In genomic region chr16:27204232-27204915, GRCh38 we compare ENCODE assay signal across 8 cellular contexts. TPM values are rescaled to one million over a fixed set of nuclear protein-coding genes. Genes with fewer than 3 reads are reported as not detected.
DNase-seq lines count a peak whose midpoint lies in the region; ATAC-seq, FAIRE-seq and TF ChIP-seq lines count a peak whose summit lies in the region.

No MANE protein-coding gene starts in this region.

- H4K8ac ChIP-seq in H1 (ENCODE audit: extremely low read depth, insufficient read depth, low read length), result no peak overlapping the region

- no peak overlapping the region for H3K14ac ChIP-seq in H1 (ENCODE audit: insufficient read length)

- peaks cover 3% of the 10 kb centered on the region for H3K9me3 Mint-ChIP-seq in natural killer cell treated with Interleukin-12 subunit alpha and Interleukin-12 subunit beta and Interleukin-15 and Interleukin-18, amount 100 ng/mL, for 72 hours

- TSS peak; percentile 81 for BruUV-seq in PC-3 (replicated peaks; lab: Mats Ljungman, UMichigan)

- TF ChIP-seq EP300 in H1 (IDR thresholded peaks at IDR 0.05; ENCODE audit: borderline replicate concordance in 1 of 2, low read depth in 2 of 2, low read length in 2 of 2), result no peak

- H3K27me3 Mint-ChIP-seq in natural killer cell treated with Interleukin-12 subunit alpha and Interleukin-12 subunit beta and Interleukin-15 and Interleukin-18, amount 100 ng/mL, for 72 hours, result no peaks in the 10 kb centered on the region

- H2BK20ac ChIP-seq in H1 (ENCODE audit: low read length), result no peak overlapping the region

- H3K79me2 ChIP-seq in PC-3 (ENCODE audit: low read length) (peaks cover 8% of the 10 kb centered on the region; the same call in 1 of the 2 replicates), H1 (ENCODE audit: control insufficient read depth in 1 of 2, insufficient read depth in 2 of 2, low read length in 2 of 2) (peaks cover 0 to 7% of the 10 kb centered on the region in 2 experiments; a peak in 1 of 4 replicates)

- no peak for FAIRE-seq in H1 (lab: Jason Lieb, UNC)

- H3K4me3 Mint-ChIP-seq in natural killer cell treated with Interleukin-12 subunit alpha and Interleukin-12 subunit beta and Interleukin-15 and Interleukin-18, amount 100 ng/mL, for 72 hours, result peak overlapping the region; percentile 90

- no peak overlapping the region for H3K23ac ChIP-seq in H1 (ENCODE audit: insufficient read length)

- peak overlapping the region; percentile 15 for H4K91ac ChIP-seq in H1 (replicated peaks; ENCODE audit: insufficient read length, low read length)

- no peak overlapping the region for H2BK12ac ChIP-seq in H1 (ENCODE audit: low read depth, low read length)

- H3K4me1 Mint-ChIP-seq in natural killer cell treated with Interleukin-12 subunit alpha and Interleukin-12 subunit beta and Interleukin-15 and Interleukin-18, amount 100 ng/mL, for 72 hours (ENCODE audit: low read depth in 2 of 2), result peaks cover 35 to 44% of the 10 kb centered on the region in 2 donors

- H3K27ac ChIP-seq in PC-3 (ENCODE audit: low read length) (peak overlapping the region; percentile 8; the same call in 1 of the 2 replicates), H1 (ENCODE audit: low read depth, low read length) (peak overlapping the region; percentile 46)

- no peak; the same call in 1 of the 2 replicates for ATAC-seq in PC-3
- ATAC-seq in natural killer cell treated with Interleukin-12 subunit alpha and Interleukin-12 subunit beta and Interleukin-15 and Interleukin-18, amount 100 ng/mL, for 72 hours, result no peak
- no peak for ATAC-seq in HG03354 (IDR thresholded peaks at IDR 0.05; ENCODE audit: poor library complexity, severe bottlenecking, unreplicated experiment)

- H3K79me1 ChIP-seq in H1 (ENCODE audit: low read depth, low read length), result no peaks in the 10 kb centered on the region

- peak overlapping the region; percentile 91 for H2BK5ac ChIP-seq in H1 (ENCODE audit: low read depth, low read length)

- TF ChIP-seq CTCF in PC-3 (conservative IDR thresholded peaks at IDR 0.05; ENCODE audit: low read depth, low read length) (no peak), H1 (IDR thresholded peaks at IDR 0.05; ENCODE audit: control extremely low read depth in 1 of 3, insufficient read depth in 1 of 3, low read depth in 1 of 3, low read length in 3 of 3) (no peak)

- H3K56ac ChIP-seq in H1 (replicated peaks; ENCODE audit: insufficient read length, low read depth, low read length), result peak overlapping the region; percentile 5

- no peak overlapping the region for H2AK5ac ChIP-seq in H1 (ENCODE audit: low read depth, low read length)

- H3K36me3 ChIP-seq in PC-3 (ENCODE audit: low read depth, low read length), result no peaks in the 10 kb centered on the region
- H3K36me3 ChIP-seq in H1 (ENCODE audit: control insufficient read depth in 2 of 4, insufficient read depth in 4 of 4, low read length in 3 of 4), result no peaks in the 10 kb centered on the region

- POLR2A ChIA-PET in PC-3 (lab: Charles Lee; ENCODE audit: unreplicated experiment), result interaction anchor here (0.5 to 1.0 kb wide), 6 partner anchors 64 to 1905 kb away, joined by 3 to 8 read pairs (median 4); partner anchors contain the start of genes GTF3C1, KATNIP and NSMCE1
- POLR2A ChIA-PET in H1 (lab: Charles Lee; ENCODE audit: partially characterized antibody), result interaction anchor here (0.8 to 2.3 kb wide), 14 partner anchors 11 to 170 kb away, joined by 3 to 13 read pairs (median 4); no protein-coding TSS in a partner anchor

- peak; percentile 37 for DNase-seq in NCI-H2196 treated with DMSO at 0.1 percent for 48 hours (lab: John Stamatoyannopoulos, UW; ENCODE audit: unreplicated experiment)
- no peak for DNase-seq in NCI-H2196 (lab: John Stamatoyannopoulos, UW; ENCODE audit: unreplicated experiment)
- DNase-seq in PC-3, result no peak
- DNase-seq in H1 (ENCODE audit: low read depth in 1 of 2, low spot score in 2 of 2), result no peak
- no peak for DNase-seq in natural killer cell treated with Interleukin-12 subunit alpha and Interleukin-12 subunit beta and Interleukin-15 and Interleukin-18, amount 100 ng/mL, for 72 hours (ENCODE audit: low spot score)
- no peak for DNase-seq in HuH-7.5 (ENCODE audit: low spot score)
- no peak for DNase-seq in activated CD8-positive, alpha-beta memory T cell treated with anti-CD3 and anti-CD28 coated beads, Interleukin-2, amount 50 U/mL, for 4 hours

- peak overlapping the region; percentile 81 for H4K5ac ChIP-seq in H1 (ENCODE audit: insufficient read length, low read depth, low read length)

- no peak for TF ChIP-seq POLR2A in H1 (IDR thresholded peaks at IDR 0.05; ENCODE audit: control extremely low read depth in 1 of 2, low read depth in 2 of 2, low read length in 2 of 2)

- no peaks in the 10 kb centered on the region for H3K36me3 Mint-ChIP-seq in natural killer cell treated with Interleukin-12 subunit alpha and Interleukin-12 subunit beta and Interleukin-15 and Interleukin-18, amount 100 ng/mL, for 72 hours

- peaks cover 2% of the 10 kb centered on the region; the same call in 1 of the 2 replicates for H3K23me2 ChIP-seq in H1 (ENCODE audit: low read depth, low read length)

- peak overlapping the region; percentile 83 for H3K4me2 ChIP-seq in PC-3 (ENCODE audit: low read length)
- peak overlapping the region; percentile 62 to 87 for H3K4me2 ChIP-seq in H1 (ENCODE audit: insufficient read depth in 1 of 2, low read depth in 2 of 2, low read length in 2 of 2)

- H3K9me2 ChIP-seq in PC-3 (replicated peaks; ENCODE audit: low read length), result no peaks in the 10 kb centered on the region

- intact Hi-C loops in PC-3 (cut with micrococcal nuclease), result loop anchor here (5.0 kb wide), 1 partner anchor 47 kb away; no protein-coding TSS in a partner anchor

- no peaks in the 10 kb centered on the region for H3F3A ChIP-seq in PC-3 (ENCODE audit: low read length, unreplicated experiment)

- peak overlapping the region; percentile 95 to 96 for H3K27ac Mint-ChIP-seq in natural killer cell treated with Interleukin-12 subunit alpha and Interleukin-12 subunit beta and Interleukin-15 and Interleukin-18, amount 100 ng/mL, for 72 hours

- no peak overlapping the region for H2BK15ac ChIP-seq in H1 (ENCODE audit: low read length)

- H4K20me1 ChIP-seq in PC-3 (ENCODE audit: low read length), result no peaks in the 10 kb centered on the region
- H4K20me1 ChIP-seq in H1 (replicated peaks in 1 of 2; ENCODE audit: control insufficient read depth in 1 of 2, insufficient read depth in 2 of 2, low read length in 2 of 2), result no peaks in the 10 kb centered on the region

- no peak overlapping the region for H2BK120ac ChIP-seq in H1 (replicated peaks; ENCODE audit: low read depth, low read length)

- H3K27me3 ChIP-seq in PC-3 (ENCODE audit: low read length) (no peaks in the 10 kb centered on the region), H1 (replicated peaks in 1 of 4; ENCODE audit: control insufficient read depth in 3 of 4, extremely low read depth in 1 of 4, insufficient read depth in 3 of 4, low read length in 3 of 4) (no peaks in the 10 kb centered on the region)

- WGBS in H1 (ENCODE audit: extremely low coverage in 1 of 2, insufficient coverage in 1 of 2, insufficient read length in 1 of 2, insufficient replicate concordance in 2 of 2, low coverage in 1 of 2, low lambda C conversion rate in 2 of 2, missing lambda C conversion rate in 1 of 2), 2 experiments, result 37% methylated on average over 23 of the region's 23 CpGs; no CpG with 5 or more reads in 1 of the 2 experiments

- peak overlapping the region; percentile 55 for H3K4ac ChIP-seq in H1 (replicated peaks; ENCODE audit: insufficient read length, low read depth, low read length)

- H3K4me1 ChIP-seq in PC-3 (ENCODE audit: insufficient read depth, low read length) (peaks cover 5% of the 10 kb centered on the region; the same call in 1 of the 2 replicates), H1 (replicated peaks in 1 of 4; ENCODE audit: control insufficient read depth in 3 of 4, insufficient read depth in 4 of 4, low read length in 3 of 4) (peaks cover 0 to 4% (median 3%) of the 10 kb centered on the region in 4 experiments; a peak in 3 of 7 replicates)

- H3K4me3 ChIP-seq in PC-3 (ENCODE audit: low read length) (peak overlapping the region; percentile 77), H1 (ENCODE audit: extremely low read depth in 1 of 4, insufficient read depth in 2 of 4, low read depth in 3 of 4, low read length in 4 of 4) (peak overlapping the region; percentile 68 to 92 (median 82))

- peak overlapping the region; percentile 94 for H3K9ac ChIP-seq in PC-3 (ENCODE audit: low read length)
- peak overlapping the region; percentile 32 to 95 (median 67) for H3K9ac ChIP-seq in H1 (replicated peaks in 1 of 4; ENCODE audit: extremely low read depth in 1 of 4, low read depth in 3 of 4, low read length in 3 of 4)

- no peak for TF ChIP-seq RAD21 in H1 (IDR thresholded peaks at IDR 0.05 in 1 of 2, conservative IDR thresholded peaks at IDR 0.05 in 1 of 2; ENCODE audit: low read depth in 2 of 2, low read length in 2 of 2)

- H2AFZ ChIP-seq in PC-3 (ENCODE audit: low read length), result peak overlapping the region; percentile 68
- no peak overlapping the region for H2AFZ ChIP-seq in H1 (ENCODE audit: low read length)

- CTCF ChIA-PET in PC-3 (lab: Charles Lee) (interaction anchor here (1.0 kb wide), 1 partner anchor 35 kb away, joined by 3 read pairs; no protein-coding TSS in a partner anchor), H1 (lab: Charles Lee; ENCODE audit: partially characterized antibody) (interaction anchor here (0.8 to 1.6 kb wide), 5 partner anchors 22 to 163 kb away, joined by 3 to 5 read pairs (median 3); no protein-coding TSS in a partner anchor)

- peak overlapping the region; percentile 38 for H3K18ac ChIP-seq in H1 (ENCODE audit: extremely low read depth, low read length)

- H3K9me3 ChIP-seq in PC-3 (ENCODE audit: low read length) (no peaks in the 10 kb centered on the region), H1 (ENCODE audit: insufficient read depth in 2 of 2, low read depth in 1 of 2, low read length in 1 of 2) (no peaks in the 10 kb centered on the region)

TF ChIP-seq in H1, 55 proteins besides CTCF, POLR2A, EP300 and RAD21 (continues in another document):
- TF ChIP-seq TEAD4 (IDR thresholded peaks at IDR 0.05; ENCODE audit: low read depth, low read length) (no peak), RNF2 (IDR thresholded peaks at IDR 0.05; ENCODE audit: borderline replicate concordance, low read depth, low read length, missing control alignments, poor library complexity, severe bottlenecking) (no peak), SAP30 (IDR thresholded peaks at IDR 0.05; ENCODE audit: insufficient read depth, insufficient replicate concordance, low read length) (no peak)

RNA-seq across cellular contexts. Expression of gene KDM8, which starts 1.0 kb away (rescaled TPM):
- total RNA-seq in PC-3 (2014; rRNA removed), result 5.0 and 7.8 TPM in 2 replicates
- total RNA-seq in H1 (2021; fragmentation: NEBNext Ultra II Directional; extraction: Animal tissue kit (Norgen Biotek cat#: 25700)), result 10.3 and 14.6 TPM in 2 replicates
- polyA plus RNA-seq in H1 (2011; rRNA removed), result 8.1 and 12.8 TPM in 2 replicates
- polyA plus RNA-seq in H1 (2011; cell fraction: cytosol; rRNA removed), result 7.2 TPM
- 11.6 TPM for polyA plus RNA-seq in H1 (2011; cell fraction: nucleus; rRNA removed)
- 5.0 to 9.1 TPM (median 7.2 TPM) in 4 replicates for polyA plus RNA-seq in H1 (2012, experiment 1 of 2)
- 6.9 TPM for polyA plus RNA-seq in H1 (2012, experiment 2 of 2)
- 4.7 TPM for polyA plus RNA-seq in H1 (2013, experiment 1 of 2)
- 4.9 TPM for polyA plus RNA-seq in H1 (2013, experiment 2 of 2)
- 6.5 and 11.8 TPM in 2 replicates for polyA minus RNA-seq in H1 (2011; rRNA and poly(A)+ RNA removed)
- polyA minus RNA-seq in H1 (2011; cell fraction: cytosol; rRNA and poly(A)+ RNA removed), result 4.6 TPM
- 16.0 TPM for polyA minus RNA-seq in H1 (2011; cell fraction: nucleus; rRNA and poly(A)+ RNA removed)
- total RNA-seq in natural killer cell treated with Interleukin-12 subunit alpha and Interleukin-12 subunit beta and Interleukin-15 and Interleukin-18, amount 100 ng/mL, for 72 hours, result 10 to 100 TPM in 1 of 2 donors, 1 to 10 TPM in 1; 7.3 to 12.0 TPM
